ENCODE assay signal across 1 cellular context in the genomic region with DNA sequence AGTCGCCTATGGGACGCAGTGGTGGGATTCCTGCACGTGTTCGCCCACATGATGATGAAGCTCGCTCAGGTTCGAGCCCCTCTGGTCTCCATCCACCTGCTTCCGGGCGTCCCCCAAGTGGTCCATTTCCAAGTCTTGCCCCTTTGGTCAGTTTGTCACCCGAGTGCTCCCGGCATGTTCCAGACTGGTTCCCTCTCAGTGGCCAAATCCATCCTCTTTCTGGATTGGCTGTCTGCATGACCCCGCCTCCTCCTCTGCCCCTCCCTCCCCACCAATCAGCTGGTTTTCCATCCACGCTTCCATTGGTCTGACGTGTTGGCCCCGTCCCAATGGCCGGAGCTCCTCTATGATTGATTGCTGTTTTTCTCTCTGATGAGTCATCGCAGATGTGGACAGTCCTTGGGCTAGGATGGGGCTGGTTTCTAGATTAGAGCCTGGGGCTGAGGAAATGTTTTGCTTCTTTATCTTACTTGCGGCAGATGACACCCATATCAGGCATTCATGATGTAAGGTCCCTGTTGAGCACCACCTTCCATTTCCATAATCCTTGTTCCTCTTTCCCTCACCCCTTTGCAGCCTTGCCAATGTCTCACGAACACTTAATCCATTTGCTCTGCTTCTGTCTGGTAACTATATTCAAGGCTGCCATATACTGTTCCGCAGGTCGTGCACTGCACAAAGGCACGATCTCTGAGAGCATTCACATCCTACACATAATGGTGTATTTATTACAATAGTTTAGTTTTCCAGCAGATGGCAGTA.
A peak's percentile ranks its signal among the peaks of the same experiment; 100 is the strongest.
TF ChIP-seq lines count a peak whose summit lies in the region.

No MANE protein-coding gene starts in this region.

TF ChIP-seq in K562, 482 proteins besides CTCF, POLR2A, EP300 and RAD21 (continued from another document and continues in another):
- TF ChIP-seq AFF4 (CRISPR knock-in tag; IDR thresholded peaks at IDR 0.05): 0 out of 2 replicates have a peak, but pooled peaks have one; percentile 74
- TF ChIP-seq RAD51 (IDR thresholded peaks at IDR 0.05; ENCODE audit: borderline replicate concordance, low read depth): peak; percentile 66; the same call in 1 of the 2 replicates
- peak; percentile 72 to 88; a peak in 3 of 4 replicates for TF ChIP-seq HDAC1 (IDR thresholded peaks at IDR 0.05)
- TF ChIP-seq POLR2H (tag; IDR thresholded peaks at IDR 0.05; ENCODE audit: low read depth): peak; percentile 38; the same call in 1 of the 2 replicates
- TF ChIP-seq EGR1 (conservative IDR thresholded peaks at IDR 0.05): no peak
- no peak for TF ChIP-seq ZFP36 (IDR thresholded peaks at IDR 0.05; ENCODE audit: low read depth, low read length, partially characterized antibody)
- TF ChIP-seq NFATC3 (IDR thresholded peaks at IDR 0.05): peak; percentile 65; the same call in 1 of the 2 replicates
- peak; percentile 78 for TF ChIP-seq ZNF197 (CRISPR knock-in tag; IDR thresholded peaks at IDR 0.05; ENCODE audit: low read depth)
- no peak for TF ChIP-seq SAFB (IDR thresholded peaks at IDR 0.05; ENCODE audit: borderline replicate concordance, low read depth, low read length)
- TF ChIP-seq SMAD1 (IDR thresholded peaks at IDR 0.05; ENCODE audit: low read depth, low read length, partially characterized antibody): peak; percentile 24
- no peak for TF ChIP-seq ZFP1 (CRISPR knock-in tag; IDR thresholded peaks at IDR 0.05)
- TF ChIP-seq TGIF2 (CRISPR knock-in tag; IDR thresholded peaks at IDR 0.05): no peak
- no peak for TF ChIP-seq BDP1 (IDR thresholded peaks at IDR 0.05; ENCODE audit: insufficient read depth, insufficient read length)
- no peak; the same call in 1 of the 2 replicates for TF ChIP-seq SMAD4 (CRISPR knock-in tag; conservative IDR thresholded peaks at IDR 0.05)
- peak; percentile 96 for TF ChIP-seq NCOR1 (IDR thresholded peaks at IDR 0.05)
- peak; percentile 44 for TF ChIP-seq RBM25 (IDR thresholded peaks at IDR 0.05; ENCODE audit: low read depth, low read length, severe bottlenecking)
- TF ChIP-seq HNRNPL (IDR thresholded peaks at IDR 0.05; ENCODE audit: low read depth, low read length): no peak
- TF ChIP-seq PYGO2 (tag; IDR thresholded peaks at IDR 0.05): peak; percentile 62
- TF ChIP-seq, protein P1, sequence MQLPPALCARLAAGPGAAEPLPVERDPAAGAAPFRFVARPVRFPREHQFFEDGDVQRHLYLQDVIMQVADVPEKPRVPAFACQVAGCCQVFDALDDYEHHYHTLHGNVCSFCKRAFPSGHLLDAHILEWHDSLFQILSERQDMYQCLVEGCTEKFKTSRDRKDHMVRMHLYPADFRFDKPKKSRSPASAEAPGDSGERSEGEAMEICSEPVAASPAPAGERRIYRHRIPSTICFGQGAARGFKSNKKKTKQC (CRISPR knock-in tag; IDR thresholded peaks at IDR 0.05): peak; percentile 55; the same call in 1 of the 2 replicates
- TF ChIP-seq WHSC1 (IDR thresholded peaks at IDR 0.05; ENCODE audit: low read length): no peak
- TF ChIP-seq RCOR1 (IDR thresholded peaks at IDR 0.05; ENCODE audit: borderline replicate concordance in 1 of 2, low read depth in 2 of 2, low read length in 2 of 2): peak; percentile 4 to 80; a peak in 3 of 4 replicates
- TF ChIP-seq HIVEP1 (CRISPR knock-in tag; IDR thresholded peaks at IDR 0.05): no peak; the same call in none of the 2 replicates
- TF ChIP-seq ZNF408 (CRISPR knock-in tag; IDR thresholded peaks at IDR 0.05; ENCODE audit: low read depth): no peak
- TF ChIP-seq CBX3 (IDR thresholded peaks at IDR 0.05; ENCODE audit: borderline replicate concordance in 1 of 2, low read length in 2 of 2): peak in 1 of 2 experiments; percentile 50; a peak in 1 of 3 replicates
- TF ChIP-seq ZNF24 (IDR thresholded peaks at IDR 0.05): 0 out of 2 replicates have a peak, but pooled peaks have one; percentile 6
- TF ChIP-seq, protein P2, sequence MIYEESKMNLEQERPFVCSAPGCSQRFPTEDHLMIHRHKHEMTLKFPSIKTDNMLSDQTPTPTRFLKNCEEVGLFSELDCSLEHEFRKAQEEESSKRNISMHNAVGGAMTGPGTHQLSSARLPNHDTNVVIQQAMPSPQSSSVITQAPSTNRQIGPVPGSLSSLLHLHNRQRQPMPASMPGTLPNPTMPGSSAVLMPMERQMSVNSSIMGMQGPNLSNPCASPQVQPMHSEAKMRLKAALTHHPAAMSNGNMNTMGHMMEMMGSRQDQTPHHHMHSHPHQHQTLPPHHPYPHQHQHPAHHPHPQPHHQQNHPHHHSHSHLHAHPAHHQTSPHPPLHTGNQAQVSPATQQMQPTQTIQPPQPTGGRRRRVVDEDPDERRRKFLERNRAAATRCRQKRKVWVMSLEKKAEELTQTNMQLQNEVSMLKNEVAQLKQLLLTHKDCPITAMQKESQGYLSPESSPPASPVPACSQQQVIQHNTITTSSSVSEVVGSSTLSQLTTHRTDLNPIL (CRISPR knock-in tag; IDR thresholded peaks at IDR 0.05): no peak
- TF ChIP-seq NCOA1 (IDR thresholded peaks at IDR 0.05; ENCODE audit: low read depth): peak; percentile 82; the same call in 1 of the 2 replicates
- TF ChIP-seq ELK3 (CRISPR knock-in tag; IDR thresholded peaks at IDR 0.05): no peak
- TF ChIP-seq CREM (IDR thresholded peaks at IDR 0.05; ENCODE audit: low read depth): peak; percentile 84
- TF ChIP-seq, protein P3, sequence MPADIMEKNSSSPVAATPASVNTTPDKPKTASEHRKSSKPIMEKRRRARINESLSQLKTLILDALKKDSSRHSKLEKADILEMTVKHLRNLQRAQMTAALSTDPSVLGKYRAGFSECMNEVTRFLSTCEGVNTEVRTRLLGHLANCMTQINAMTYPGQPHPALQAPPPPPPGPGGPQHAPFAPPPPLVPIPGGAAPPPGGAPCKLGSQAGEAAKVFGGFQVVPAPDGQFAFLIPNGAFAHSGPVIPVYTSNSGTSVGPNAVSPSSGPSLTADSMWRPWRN (IDR thresholded peaks at IDR 0.05; ENCODE audit: low read depth): peak; percentile 78
- TF ChIP-seq GTF2F1 (IDR thresholded peaks at IDR 0.05; ENCODE audit: low read depth, low read length): peak; percentile 65; the same call in 1 of the 2 replicates
- TF ChIP-seq HMGXB4 (CRISPR knock-in tag; IDR thresholded peaks at IDR 0.05): peak; percentile 65; the same call in 1 of the 2 replicates
- TF ChIP-seq SAP30 (IDR thresholded peaks at IDR 0.05; ENCODE audit: borderline replicate concordance, insufficient read depth, low read depth, low read length, poor library complexity, severe bottlenecking): no peak
- TF ChIP-seq HLTF (IDR thresholded peaks at IDR 0.05): peak; percentile 96
- 0 out of 2 replicates have a peak, but pooled peaks have one; percentile 42 for TF ChIP-seq HOXB6 (CRISPR knock-in tag; IDR thresholded peaks at IDR 0.05; ENCODE audit: borderline replicate concordance)
- TF ChIP-seq, protein P4, sequence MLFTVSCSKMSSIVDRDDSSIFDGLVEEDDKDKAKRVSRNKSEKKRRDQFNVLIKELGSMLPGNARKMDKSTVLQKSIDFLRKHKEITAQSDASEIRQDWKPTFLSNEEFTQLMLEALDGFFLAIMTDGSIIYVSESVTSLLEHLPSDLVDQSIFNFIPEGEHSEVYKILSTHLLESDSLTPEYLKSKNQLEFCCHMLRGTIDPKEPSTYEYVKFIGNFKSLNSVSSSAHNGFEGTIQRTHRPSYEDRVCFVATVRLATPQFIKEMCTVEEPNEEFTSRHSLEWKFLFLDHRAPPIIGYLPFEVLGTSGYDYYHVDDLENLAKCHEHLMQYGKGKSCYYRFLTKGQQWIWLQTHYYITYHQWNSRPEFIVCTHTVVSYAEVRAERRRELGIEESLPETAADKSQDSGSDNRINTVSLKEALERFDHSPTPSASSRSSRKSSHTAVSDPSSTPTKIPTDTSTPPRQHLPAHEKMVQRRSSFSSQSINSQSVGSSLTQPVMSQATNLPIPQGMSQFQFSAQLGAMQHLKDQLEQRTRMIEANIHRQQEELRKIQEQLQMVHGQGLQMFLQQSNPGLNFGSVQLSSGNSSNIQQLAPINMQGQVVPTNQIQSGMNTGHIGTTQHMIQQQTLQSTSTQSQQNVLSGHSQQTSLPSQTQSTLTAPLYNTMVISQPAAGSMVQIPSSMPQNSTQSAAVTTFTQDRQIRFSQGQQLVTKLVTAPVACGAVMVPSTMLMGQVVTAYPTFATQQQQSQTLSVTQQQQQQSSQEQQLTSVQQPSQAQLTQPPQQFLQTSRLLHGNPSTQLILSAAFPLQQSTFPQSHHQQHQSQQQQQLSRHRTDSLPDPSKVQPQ (CRISPR knock-in tag; IDR thresholded peaks at IDR 0.05; ENCODE audit: borderline replicate concordance): no peak
- no peak for TF ChIP-seq ZFPM2 (CRISPR knock-in tag; IDR thresholded peaks at IDR 0.05)
- peak; percentile 94 to 98 for TF ChIP-seq ARNT (IDR thresholded peaks at IDR 0.05)
- TF ChIP-seq, protein P5, sequence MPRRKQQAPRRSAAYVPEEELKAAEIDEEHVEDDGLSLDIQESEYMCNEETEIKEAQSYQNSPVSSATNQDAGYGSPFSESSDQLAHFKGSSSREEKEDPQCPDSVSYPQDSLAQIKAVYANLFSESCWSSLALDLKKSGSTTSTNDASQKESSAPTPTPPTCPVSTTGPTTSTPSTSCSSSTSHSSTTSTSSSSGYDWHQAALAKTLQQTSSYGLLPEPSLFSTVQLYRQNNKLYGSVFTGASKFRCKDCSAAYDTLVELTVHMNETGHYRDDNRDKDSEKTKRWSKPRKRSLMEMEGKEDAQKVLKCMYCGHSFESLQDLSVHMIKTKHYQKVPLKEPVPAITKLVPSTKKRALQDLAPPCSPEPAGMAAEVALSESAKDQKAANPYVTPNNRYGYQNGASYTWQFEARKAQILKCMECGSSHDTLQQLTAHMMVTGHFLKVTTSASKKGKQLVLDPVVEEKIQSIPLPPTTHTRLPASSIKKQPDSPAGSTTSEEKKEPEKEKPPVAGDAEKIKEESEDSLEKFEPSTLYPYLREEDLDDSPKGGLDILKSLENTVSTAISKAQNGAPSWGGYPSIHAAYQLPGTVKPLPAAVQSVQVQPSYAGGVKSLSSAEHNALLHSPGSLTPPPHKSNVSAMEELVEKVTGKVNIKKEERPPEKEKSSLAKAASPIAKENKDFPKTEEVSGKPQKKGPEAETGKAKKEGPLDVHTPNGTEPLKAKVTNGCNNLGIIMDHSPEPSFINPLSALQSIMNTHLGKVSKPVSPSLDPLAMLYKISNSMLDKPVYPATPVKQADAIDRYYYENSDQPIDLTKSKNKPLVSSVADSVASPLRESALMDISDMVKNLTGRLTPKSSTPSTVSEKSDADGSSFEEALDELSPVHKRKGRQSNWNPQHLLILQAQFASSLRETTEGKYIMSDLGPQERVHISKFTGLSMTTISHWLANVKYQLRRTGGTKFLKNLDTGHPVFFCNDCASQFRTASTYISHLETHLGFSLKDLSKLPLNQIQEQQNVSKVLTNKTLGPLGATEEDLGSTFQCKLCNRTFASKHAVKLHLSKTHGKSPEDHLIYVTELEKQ (CRISPR knock-in tag; IDR thresholded peaks at IDR 0.05): no peak
- no peak for TF ChIP-seq PRPF4 (IDR thresholded peaks at IDR 0.05; ENCODE audit: insufficient read depth, low read depth, low read length, poor library complexity, severe bottlenecking)
- TF ChIP-seq ZNF395 (CRISPR knock-in tag; IDR thresholded peaks at IDR 0.05): peak; percentile 90
- TF ChIP-seq SIX5 (IDR thresholded peaks at IDR 0.05; ENCODE audit: borderline replicate concordance in 1 of 2, insufficient read depth in 1 of 2, low read depth in 1 of 2, low read length in 2 of 2): no peak
- peak; percentile 90 for TF ChIP-seq SOX6 (IDR thresholded peaks at IDR 0.05)
